Comparison of ENCODE assay signal across 16 cellular contexts in the genomic region with DNA sequence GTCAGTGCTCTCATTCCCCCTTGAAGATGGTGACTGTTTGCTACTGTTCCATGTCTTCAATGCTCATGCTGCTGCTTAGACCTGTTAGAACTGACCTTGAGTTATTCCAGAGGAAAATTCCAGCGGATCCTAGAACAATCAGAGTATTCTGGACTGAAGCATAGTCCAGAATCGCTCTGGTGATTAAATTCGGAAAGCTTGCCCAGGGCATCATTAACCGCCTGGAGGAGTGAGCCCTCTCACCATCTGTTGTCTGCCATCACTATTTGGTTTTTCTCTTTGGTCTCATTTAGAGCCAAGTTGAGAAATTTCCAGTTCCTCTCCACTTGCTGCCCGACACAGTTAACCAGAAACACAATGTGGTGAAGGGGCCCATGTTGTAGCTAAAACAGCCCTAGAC.
DNase-seq lines count a peak whose midpoint lies in the region; ATAC-seq, FAIRE-seq and TF ChIP-seq lines count a peak whose summit lies in the region.
"Had no signal": no experiment of that assay in that cellular context is flagged by ENCODE, and none has a peak within 500 bp of the region (broad histone marks: within the 10 kb centered on the region; RNA-seq: fewer than 3 reads in every experiment).

No MANE protein-coding gene starts in this region.

- H3K36me3 ChIP-seq in HepG2 (replicated peaks in 1 of 2; ENCODE audit: control insufficient read depth in 1 of 2, insufficient read depth in 2 of 2, low read length in 2 of 2) (no peaks in the 10 kb centered on the region), right lobe of liver (no peaks in the 10 kb centered on the region), lower lobe of right lung (no peaks in the 10 kb centered on the region)

- no peak overlapping the region for H3K9ac ChIP-seq in HepG2 (ENCODE audit: insufficient read depth, low read depth, low read length)

- intact Hi-C loops in HepG2 (cut with micrococcal nuclease; ENCODE audit: unreplicated experiment) (loop anchor here (5.0 kb wide), 1 partner anchor 164 kb away; no protein-coding TSS in a partner anchor), right lobe of liver (cut with DNase I) (no loop called here), lower lobe of right lung (cut with DNase I) (no loop called here)

- 62% methylated on average over 5 of the region's 5 CpGs for WGBS in HepG2 (ENCODE audit: low lambda C conversion rate)
- WGBS in right lobe of liver (ENCODE audit: insufficient coverage, low coverage, low lambda C conversion rate, missing lambda C conversion rate) = 78% methylated on average over 5 of the region's 5 CpGs

- POLR2A ChIA-PET in HepG2 (lab: Yijun Ruan, JAX) = interaction anchor here (0.6 kb wide), 1 partner anchor 9 kb away, joined by 3 read pairs; no protein-coding TSS in a partner anchor

- no peak for TF ChIP-seq CTCF in HepG2 (CRISPR knock-in tag; IDR thresholded peaks at IDR 0.05)
- TF ChIP-seq CTCF in right lobe of liver (IDR thresholded peaks at IDR 0.05) = no peak
- no peak for TF ChIP-seq CTCF in HFFc6 (IDR thresholded peaks at IDR 0.05)
- TF ChIP-seq CTCF in lower lobe of right lung (IDR thresholded peaks at IDR 0.05) = no peak

- H3K27ac ChIP-seq in HepG2 (ENCODE audit: extremely low read length, insufficient read depth, low read length) (no peak overlapping the region), right lobe of liver (no peak overlapping the region), lower lobe of right lung (no peak overlapping the region)

- CTCF ChIA-PET in HepG2 (lab: Yijun Ruan, JAX; ENCODE audit: low intra/inter-chr PET ratio, low total read pairs) = interaction anchor here (0.8 kb wide), 1 partner anchor 166 kb away, joined by 3 read pairs; no protein-coding TSS in a partner anchor

- DNase-seq in HepG2 (ENCODE audit: low spot score) (no peak), right lobe of liver (no peak), NCI-H524 treated with DMSO at 0.1 percent for 48 hours (lab: John Stamatoyannopoulos, UW) (peak; percentile 67), cerebellar nuclear complex (lab: John Stamatoyannopoulos, UW) (peak; percentile 58 to 80), HFFc6 (no peak), lower lobe of right lung (no peak)
- no peak for DNase-seq in activated T-cell treated with anti-CD3 and anti-CD28 coated beads, Interleukin-2, amount 50 U/mL, for 24 hours
- no peak for DNase-seq in activated naive CD8-positive, alpha-beta T cell treated with anti-CD3 and anti-CD28 coated beads, Interleukin-2, amount 50 U/mL, for 24 hours
- DNase-seq: CD4-positive, alpha-beta T cell; KG1; NCI-H1417; NCI-H1930 had no signal

- ATAC-seq in HepG2 = no peak
- no peak for ATAC-seq in right lobe of liver
- no peak for ATAC-seq in activated naive CD8-positive, alpha-beta T cell treated with anti-CD3 and anti-CD28 coated beads, Interleukin-2, amount 50 U/mL, for 24 hours
- ATAC-seq in lower lobe of right lung = no peak
- ATAC-seq: GM12878 had no signal

- in situ Hi-C loops in HepG2 (cut with HindIII; ENCODE audit: extremely low pct_ligation_motif_present, low pct_unique_long_range_greater_than_20kb) = no loop called here

- H3K9me3 Mint-ChIP-seq in activated T-cell treated with anti-CD3 and anti-CD28 coated beads, Interleukin-2, amount 50 U/mL, for 24 hours = no peaks in the 10 kb centered on the region
- H3K9me3 Mint-ChIP-seq in activated naive CD8-positive, alpha-beta T cell treated with anti-CD3 and anti-CD28 coated beads, Interleukin-2, amount 50 U/mL, for 24 hours = peaks cover 4% of the 10 kb centered on the region
- no peaks in the 10 kb centered on the region for H3K9me3 Mint-ChIP-seq in HFFc6
- H3K9me3 Mint-ChIP-seq: CD4-positive, alpha-beta T cell had no signal

- H3K79me2 ChIP-seq in HepG2 (ENCODE audit: insufficient read depth, low read length) = no peaks in the 10 kb centered on the region

- TF ChIP-seq POLR2A in HepG2 (IDR thresholded peaks at IDR 0.05; ENCODE audit: insufficient read depth in 1 of 2, low read depth in 2 of 2, low read length in 2 of 2) (no peak), right lobe of liver (IDR thresholded peaks at IDR 0.05) (no peak)

- H3K4me3 Mint-ChIP-seq in activated T-cell treated with anti-CD3 and anti-CD28 coated beads, Interleukin-2, amount 50 U/mL, for 24 hours = no peak overlapping the region
- H3K4me3 Mint-ChIP-seq in activated naive CD8-positive, alpha-beta T cell treated with anti-CD3 and anti-CD28 coated beads, Interleukin-2, amount 50 U/mL, for 24 hours = no peak overlapping the region
- no peak overlapping the region for H3K4me3 Mint-ChIP-seq in HFFc6
- H3K4me3 Mint-ChIP-seq: CD4-positive, alpha-beta T cell; GM23338 had no signal

- H3K4me1 ChIP-seq in HepG2 (ENCODE audit: insufficient read depth, low read length) (no peaks in the 10 kb centered on the region), right lobe of liver (no peaks in the 10 kb centered on the region), lower lobe of right lung (no peaks in the 10 kb centered on the region)
- H3K4me1 ChIP-seq: Caco-2 had no signal

- no peaks in the 10 kb centered on the region for H3K27me3 Mint-ChIP-seq in activated T-cell treated with anti-CD3 and anti-CD28 coated beads, Interleukin-2, amount 50 U/mL, for 24 hours
- H3K27me3 Mint-ChIP-seq in activated naive CD8-positive, alpha-beta T cell treated with anti-CD3 and anti-CD28 coated beads, Interleukin-2, amount 50 U/mL, for 24 hours = no peaks in the 10 kb centered on the region
- H3K27me3 Mint-ChIP-seq in HFFc6 (ENCODE audit: insufficient read depth) = no peaks in the 10 kb centered on the region; the same call in none of the 2 replicates
- H3K27me3 Mint-ChIP-seq: CD4-positive, alpha-beta T cell had no signal

- H3K4me3 ChIP-seq in HepG2 (replicated peaks in 1 of 3; ENCODE audit: insufficient read depth in 1 of 3, low read depth in 2 of 3, low read length in 3 of 3) (no peak overlapping the region), right lobe of liver (no peak overlapping the region), lower lobe of right lung (no peak overlapping the region)
- H3K4me3 ChIP-seq: GM12878, GM23338 had no signal

- TF ChIP-seq EP300 in HepG2 (IDR thresholded peaks at IDR 0.05; ENCODE audit: low read depth in 2 of 2, low read length in 2 of 2) (no peak), HepG2 (CRISPR knock-in tag; IDR thresholded peaks at IDR 0.05; ENCODE audit: borderline replicate concordance) (no peak)

- H3K27me3 ChIP-seq in HepG2 (ENCODE audit: control insufficient read depth in 1 of 2, insufficient read depth in 2 of 2, low read length in 2 of 2) (no peaks in the 10 kb centered on the region), right lobe of liver (no peaks in the 10 kb centered on the region), lower lobe of right lung (ENCODE audit: low read depth) (no peaks in the 10 kb centered on the region)

- no peak for FAIRE-seq in HepG2 (lab: Jason Lieb, UNC)
- FAIRE-seq: A204.1, GM12878 had no signal

- no peak overlapping the region for H3K27ac Mint-ChIP-seq in activated T-cell treated with anti-CD3 and anti-CD28 coated beads, Interleukin-2, amount 50 U/mL, for 24 hours
- no peak overlapping the region for H3K27ac Mint-ChIP-seq in activated naive CD8-positive, alpha-beta T cell treated with anti-CD3 and anti-CD28 coated beads, Interleukin-2, amount 50 U/mL, for 24 hours
- H3K27ac Mint-ChIP-seq in HFFc6 = no peak overlapping the region
- H3K27ac Mint-ChIP-seq: CD4-positive, alpha-beta T cell had no signal

- TF ChIP-seq RAD21 in HepG2 (CRISPR knock-in tag; IDR thresholded peaks at IDR 0.05) = no peak

- BruUV-seq in HepG2 (replicated peaks; lab: Mats Ljungman, UMichigan) = no TSS peak

- H3K36me3 Mint-ChIP-seq in activated T-cell treated with anti-CD3 and anti-CD28 coated beads, Interleukin-2, amount 50 U/mL, for 24 hours (ENCODE audit: low read depth) = peaks cover 10% of the 10 kb centered on the region
- peaks cover 24% of the 10 kb centered on the region for H3K36me3 Mint-ChIP-seq in activated naive CD8-positive, alpha-beta T cell treated with anti-CD3 and anti-CD28 coated beads, Interleukin-2, amount 50 U/mL, for 24 hours (ENCODE audit: low read depth)
- peaks cover 5% of the 10 kb centered on the region for H3K36me3 Mint-ChIP-seq in HFFc6 (ENCODE audit: low read depth)

- no peaks in the 10 kb centered on the region for H3K9me3 ChIP-seq in HepG2 (ENCODE audit: low read length)
- H3K9me3 ChIP-seq in right lobe of liver = no peaks in the 10 kb centered on the region
- H3K9me3 ChIP-seq in lower lobe of right lung = peaks cover 8% of the 10 kb centered on the region
- H3K9me3 ChIP-seq: Caco-2 had no signal

- no peak overlapping the region for H3K4me2 ChIP-seq in HepG2 (ENCODE audit: low read depth, low read length)
- H3K4me2 ChIP-seq: GM23338 had no signal

- H2AFZ ChIP-seq in HepG2 (ENCODE audit: low read length) = no peak overlapping the region
- H2AFZ ChIP-seq: GM23338 had no signal

- H3K4me1 Mint-ChIP-seq in activated T-cell treated with anti-CD3 and anti-CD28 coated beads, Interleukin-2, amount 50 U/mL, for 24 hours (ENCODE audit: low read depth) = peaks cover 7% of the 10 kb centered on the region
- H3K4me1 Mint-ChIP-seq in activated naive CD8-positive, alpha-beta T cell treated with anti-CD3 and anti-CD28 coated beads, Interleukin-2, amount 50 U/mL, for 24 hours = peaks cover 23% of the 10 kb centered on the region
- no peaks in the 10 kb centered on the region; the same call in 1 of the 2 replicates for H3K4me1 Mint-ChIP-seq in HFFc6 (ENCODE audit: low read depth)

- no peaks in the 10 kb centered on the region for H4K20me1 ChIP-seq in HepG2 (ENCODE audit: insufficient read depth, low read length)

TF ChIP-seq in HepG2, 621 proteins besides CTCF, POLR2A, EP300 and RAD21 (continues in another document):
- TF ChIP-seq NR2F2 (IDR thresholded peaks at IDR 0.05; ENCODE audit: borderline replicate concordance, low read depth) = no peak

Comparison
In these comparisons a context has a peak if more than half of its experiments do, and no peak if none do; other contexts are left out.
1. DNase-seq: peak in NCI-H524 treated with DMSO at 0.1 percent for 48 hours (single experiment) and cerebellar nuclear complex (2 of 2); none in HepG2 (single experiment), right lobe of liver (0 of 3), activated T-cell treated with anti-CD3 and anti-CD28 coated beads, Interleukin-2, amount 50 U/mL, for 24 hours (single experiment), activated naive CD8-positive, alpha-beta T cell treated with anti-CD3 and anti-CD28 coated beads, Interleukin-2, amount 50 U/mL, for 24 hours (single experiment), HFFc6 (single experiment) and lower lobe of right lung (single experiment).